In the genomic region with DNA sequence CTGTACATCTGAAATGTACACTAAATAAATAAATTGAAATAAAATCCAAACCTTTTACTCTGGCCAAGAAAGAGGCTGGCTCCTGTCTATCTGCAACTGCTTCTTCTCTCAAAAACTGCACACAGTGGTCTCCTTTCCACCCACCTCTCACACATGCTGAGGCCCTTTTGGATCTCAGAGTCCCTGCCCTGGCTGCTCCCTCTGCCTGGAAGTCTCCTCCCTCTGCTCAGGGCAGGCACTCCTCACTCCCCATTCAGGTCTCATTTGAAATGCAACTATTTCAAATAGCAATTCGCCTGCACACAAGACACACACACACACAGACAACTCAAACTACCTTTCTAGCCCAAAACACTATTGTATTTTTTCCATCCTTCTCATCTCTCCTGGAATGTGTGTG, we compare ENCODE assay signal across 23 cellular contexts.
"Had no signal": no experiment of that assay in that cellular context is flagged by ENCODE, and none has a peak within 500 bp of the region (broad histone marks: within the 10 kb centered on the region; RNA-seq: fewer than 3 reads in every experiment).

No MANE protein-coding gene starts in this region.

- H3K27me3 ChIP-seq: esophagus squamous epithelium, ovary, tibial nerve, upper lobe of left lung had no signal

- ATAC-seq: effector memory CD8-positive, alpha-beta T cell; left cardiac atrium; lower lobe of right lung; naive thymus-derived CD8-positive, alpha-beta T cell; psoas muscle; right cardiac atrium; stimulated activated naive B cell treated with anti-CD40 and anti-IgM and Interleukin-4, amounts not matched to agents 10 μg/mL and 1 μg/mL and 100 μg/mL, for 72 hours had no signal

- H3K4me3 Mint-ChIP-seq: effector memory CD8-positive, alpha-beta T cell; naive thymus-derived CD8-positive, alpha-beta T cell; stimulated activated naive B cell treated with anti-CD40 and anti-IgM and Interleukin-4, amounts not matched to agents 10 μg/mL and 1 μg/mL and 100 μg/mL, for 72 hours; stimulated activated naive CD8-positive, alpha-beta T cell treated with anti-CD3 and anti-CD28 coated beads, Interleukin-15, Interleukin-2, amounts not matched to agents 100 ng/mL and 50 ng/mL, for 24 hours had no signal

- H3K27me3 Mint-ChIP-seq: effector memory CD8-positive, alpha-beta T cell; stimulated activated naive CD8-positive, alpha-beta T cell treated with anti-CD3 and anti-CD28 coated beads, Interleukin-15, Interleukin-2, amounts not matched to agents 100 ng/mL and 50 ng/mL, for 24 hours had no signal

- DNase-seq: cortex of kidney; effector memory CD8-positive, alpha-beta T cell; erythroblast; esophagus squamous epithelium; foreskin melanocyte; hypothalamus; left cardiac atrium; left ventricle myocardium inferior; lower lobe of right lung; naive thymus-derived CD8-positive, alpha-beta T cell; occipital lobe; ovary; posterior cingulate gyrus; psoas muscle; right cardiac atrium; stimulated activated CD4-positive, alpha-beta T cell treated with anti-CD3 and anti-CD28 coated beads, Interleukin-15, amount 100 ng/mL, for 24 hours; stimulated activated CD4-positive, alpha-beta T cell treated with anti-CD3 and anti-CD28 coated beads, Interleukin-2, amount 100 ng/mL, for 48 hours; stimulated activated naive B cell treated with anti-CD40 and anti-IgM and Interleukin-4, amounts not matched to agents 10 μg/mL and 1 μg/mL and 100 μg/mL, for 72 hours had no signal

- H3K4me1 Mint-ChIP-seq: naive thymus-derived CD8-positive, alpha-beta T cell; stimulated activated naive B cell treated with anti-CD40 and anti-IgM and Interleukin-4, amounts not matched to agents 10 μg/mL and 1 μg/mL and 100 μg/mL, for 72 hours had no signal

- H3K27ac ChIP-seq: esophagus squamous epithelium, left ventricle myocardium inferior, lower lobe of right lung, ovary, psoas muscle, skin epidermis, thoracic aorta, tibial nerve, upper lobe of left lung had no signal

- H3K36me3 ChIP-seq: esophagus squamous epithelium, left ventricle myocardium inferior, lower lobe of right lung, ovary, thoracic aorta, tibial nerve, upper lobe of left lung had no signal

- H3K27ac Mint-ChIP-seq: effector memory CD8-positive, alpha-beta T cell; naive thymus-derived CD8-positive, alpha-beta T cell; stimulated activated naive B cell treated with anti-CD40 and anti-IgM and Interleukin-4, amounts not matched to agents 10 μg/mL and 1 μg/mL and 100 μg/mL, for 72 hours; stimulated activated naive CD8-positive, alpha-beta T cell treated with anti-CD3 and anti-CD28 coated beads, Interleukin-15, Interleukin-2, amounts not matched to agents 100 ng/mL and 50 ng/mL, for 24 hours had no signal

- H3K4me3 ChIP-seq: esophagus squamous epithelium, left ventricle myocardium inferior, lower lobe of right lung, ovary, psoas muscle, skin epidermis, thoracic aorta, tibial nerve, upper lobe of left lung had no signal

- H3K36me3 Mint-ChIP-seq: naive thymus-derived CD8-positive, alpha-beta T cell; stimulated activated naive B cell treated with anti-CD40 and anti-IgM and Interleukin-4, amounts not matched to agents 10 μg/mL and 1 μg/mL and 100 μg/mL, for 72 hours had no signal

- H3K9me3 Mint-ChIP-seq: stimulated activated naive CD8-positive, alpha-beta T cell treated with anti-CD3 and anti-CD28 coated beads, Interleukin-15, Interleukin-2, amounts not matched to agents 100 ng/mL and 50 ng/mL, for 24 hours had no signal

- H3K4me1 ChIP-seq: esophagus squamous epithelium, left ventricle myocardium inferior, lower lobe of right lung, psoas muscle, tibial nerve, upper lobe of left lung had no signal

- H3K9me3 ChIP-seq: esophagus squamous epithelium, left ventricle myocardium inferior, lower lobe of right lung, ovary, psoas muscle, thoracic aorta, tibial nerve, upper lobe of left lung had no signal
